ENCODE assay signal across 1 cellular context in the genomic region with DNA sequence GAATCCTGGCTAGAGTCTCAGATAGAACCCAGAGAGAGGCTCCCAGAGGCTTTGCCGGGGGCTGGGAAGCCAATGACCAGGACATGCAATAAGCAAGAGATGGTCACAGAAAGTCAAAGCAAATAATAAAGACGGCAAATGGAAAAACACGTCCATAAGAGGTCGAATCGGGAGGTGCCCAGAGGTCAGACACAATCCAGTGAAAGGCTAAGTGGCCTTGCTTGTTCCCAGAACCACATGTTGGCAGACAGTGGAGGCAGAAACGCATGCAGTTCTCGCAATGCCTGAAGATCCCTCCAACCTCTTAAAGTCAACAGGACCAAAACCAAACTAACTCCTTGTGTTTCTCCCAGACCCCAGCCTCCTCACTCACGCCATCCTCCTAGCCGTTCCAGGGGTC.
TF ChIP-seq lines count a peak whose summit lies in the region.

No MANE protein-coding gene starts in this region.

TF ChIP-seq in HepG2, 621 proteins besides CTCF, POLR2A, EP300 and RAD21 (continues in another document):
- TF ChIP-seq, protein P1, sequence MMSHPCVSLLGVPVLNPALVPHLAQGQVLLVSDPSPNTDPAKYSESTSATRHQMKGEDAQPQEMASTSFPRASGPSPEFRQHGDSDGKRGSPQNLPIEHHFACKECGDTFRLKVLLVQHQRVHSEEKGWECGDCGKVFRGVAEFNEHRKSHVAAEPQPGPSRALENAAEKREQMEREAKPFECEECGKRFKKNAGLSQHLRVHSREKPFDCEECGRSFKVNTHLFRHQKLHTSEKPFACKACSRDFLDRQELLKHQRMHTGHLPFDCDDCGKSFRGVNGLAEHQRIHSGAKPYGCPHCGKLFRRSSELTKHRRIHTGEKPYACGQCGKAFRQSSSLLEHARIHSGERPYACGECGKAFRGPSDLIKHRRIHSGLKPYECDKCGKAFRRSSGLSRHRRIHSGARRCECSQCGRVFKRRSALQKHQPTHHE (CRISPR knock-in tag; IDR thresholded peaks at IDR 0.05; ENCODE audit: borderline replicate concordance): no peak
- no peak for TF ChIP-seq ZMAT3 (CRISPR knock-in tag; conservative IDR thresholded peaks at IDR 0.05)
- 0 out of 2 replicates have a peak, but pooled peaks have one; percentile 33 for TF ChIP-seq SMAD3 (CRISPR knock-in tag; IDR thresholded peaks at IDR 0.05)
- TF ChIP-seq, protein P2, sequence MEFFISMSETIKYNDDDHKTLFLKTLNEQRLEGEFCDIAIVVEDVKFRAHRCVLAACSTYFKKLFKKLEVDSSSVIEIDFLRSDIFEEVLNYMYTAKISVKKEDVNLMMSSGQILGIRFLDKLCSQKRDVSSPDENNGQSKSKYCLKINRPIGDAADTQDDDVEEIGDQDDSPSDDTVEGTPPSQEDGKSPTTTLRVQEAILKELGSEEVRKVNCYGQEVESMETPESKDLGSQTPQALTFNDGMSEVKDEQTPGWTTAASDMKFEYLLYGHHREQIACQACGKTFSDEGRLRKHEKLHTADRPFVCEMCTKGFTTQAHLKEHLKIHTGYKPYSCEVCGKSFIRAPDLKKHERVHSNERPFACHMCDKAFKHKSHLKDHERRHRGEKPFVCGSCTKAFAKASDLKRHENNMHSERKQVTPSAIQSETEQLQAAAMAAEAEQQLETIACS (CRISPR knock-in tag; IDR thresholded peaks at IDR 0.05): 0 out of 2 replicates have a peak, but pooled peaks have one; percentile 22
- no peak for TF ChIP-seq EHMT2 (IDR thresholded peaks at IDR 0.05; ENCODE audit: borderline replicate concordance, low read depth, low read length)
- TF ChIP-seq KAT2B (IDR thresholded peaks at IDR 0.05; ENCODE audit: borderline replicate concordance, low read depth, low read length): no peak
- no peak for TF ChIP-seq IRX3 (CRISPR knock-in tag; IDR thresholded peaks at IDR 0.05; ENCODE audit: borderline replicate concordance, low read depth)
- no peak for TF ChIP-seq FIP1L1 (IDR thresholded peaks at IDR 0.05; ENCODE audit: borderline replicate concordance, insufficient read depth, low read depth, low read length)
- no peak for TF ChIP-seq XBP1 (CRISPR knock-in tag; IDR thresholded peaks at IDR 0.05)
- TF ChIP-seq, protein P3, sequence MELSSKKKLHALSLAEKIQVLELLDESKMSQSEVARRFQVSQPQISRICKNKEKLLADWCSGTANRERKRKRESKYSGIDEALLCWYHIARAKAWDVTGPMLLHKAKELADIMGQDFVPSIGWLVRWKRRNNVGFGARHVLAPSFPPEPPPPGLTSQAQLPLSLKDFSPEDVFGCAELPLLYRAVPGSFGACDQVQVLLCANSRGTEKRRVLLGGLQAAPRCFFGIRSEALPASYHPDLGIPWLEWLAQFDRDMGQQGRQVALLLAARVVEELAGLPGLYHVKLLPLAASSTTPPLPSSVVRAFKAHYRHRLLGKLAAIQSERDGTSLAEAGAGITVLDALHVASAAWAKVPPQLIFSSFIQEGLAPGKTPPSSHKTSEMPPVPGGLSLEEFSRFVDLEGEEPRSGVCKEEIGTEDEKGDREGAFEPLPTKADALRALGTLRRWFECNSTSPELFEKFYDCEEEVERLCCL (CRISPR knock-in tag; IDR thresholded peaks at IDR 0.05; ENCODE audit: borderline replicate concordance): no peak
- peak; percentile 50; the same call in 1 of the 2 replicates for TF ChIP-seq MIER3 (CRISPR knock-in tag; IDR thresholded peaks at IDR 0.05; ENCODE audit: borderline replicate concordance)
- 0 out of 2 replicates have a peak, but pooled peaks have one; percentile 28 for TF ChIP-seq HDAC1 (CRISPR knock-in tag; IDR thresholded peaks at IDR 0.05)
- no peak for TF ChIP-seq KDM1A (CRISPR knock-in tag; IDR thresholded peaks at IDR 0.05)
- no peak for TF ChIP-seq NR1H2 (CRISPR knock-in tag; IDR thresholded peaks at IDR 0.05; ENCODE audit: borderline replicate concordance, low read depth)
- TF ChIP-seq MAF1 (CRISPR knock-in tag; IDR thresholded peaks at IDR 0.05; ENCODE audit: borderline replicate concordance): no peak
- no peak for TF ChIP-seq ZBTB42 (CRISPR knock-in tag; IDR thresholded peaks at IDR 0.05)
- TF ChIP-seq ZNF7 (CRISPR knock-in tag; IDR thresholded peaks at IDR 0.05): no peak
- no peak for TF ChIP-seq ZNF572 (CRISPR knock-in tag; IDR thresholded peaks at IDR 0.05)
- TF ChIP-seq, protein P4, sequence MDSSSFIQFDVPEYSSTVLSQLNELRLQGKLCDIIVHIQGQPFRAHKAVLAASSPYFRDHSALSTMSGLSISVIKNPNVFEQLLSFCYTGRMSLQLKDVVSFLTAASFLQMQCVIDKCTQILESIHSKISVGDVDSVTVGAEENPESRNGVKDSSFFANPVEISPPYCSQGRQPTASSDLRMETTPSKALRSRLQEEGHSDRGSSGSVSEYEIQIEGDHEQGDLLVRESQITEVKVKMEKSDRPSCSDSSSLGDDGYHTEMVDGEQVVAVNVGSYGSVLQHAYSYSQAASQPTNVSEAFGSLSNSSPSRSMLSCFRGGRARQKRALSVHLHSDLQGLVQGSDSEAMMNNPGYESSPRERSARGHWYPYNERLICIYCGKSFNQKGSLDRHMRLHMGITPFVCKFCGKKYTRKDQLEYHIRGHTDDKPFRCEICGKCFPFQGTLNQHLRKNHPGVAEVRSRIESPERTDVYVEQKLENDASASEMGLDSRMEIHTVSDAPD (CRISPR knock-in tag; IDR thresholded peaks at IDR 0.05): no peak
- 0 out of 2 replicates have a peak, but pooled peaks have one; percentile 30 for TF ChIP-seq ZNF335 (CRISPR knock-in tag; IDR thresholded peaks at IDR 0.05)
- TF ChIP-seq TEAD2 (CRISPR knock-in tag; IDR thresholded peaks at IDR 0.05): no peak
- TF ChIP-seq SOX13 (IDR thresholded peaks at IDR 0.05): no peak
- TF ChIP-seq SOX13 (CRISPR knock-in tag; conservative IDR thresholded peaks at IDR 0.05 in 1 of 2, IDR thresholded peaks at IDR 0.05 in 1 of 2): peak in 1 of 2 experiments; percentile 25; a peak in 1 of 4 replicates
- no peak for TF ChIP-seq ZNF136 (CRISPR knock-in tag; IDR thresholded peaks at IDR 0.05; ENCODE audit: low read depth)
- 0 out of 2 replicates have a peak, but pooled peaks have one; percentile 22 for TF ChIP-seq FOSL2 (CRISPR knock-in tag; IDR thresholded peaks at IDR 0.05)
- TF ChIP-seq HOXA3 (CRISPR knock-in tag; IDR thresholded peaks at IDR 0.05): 0 out of 2 replicates have a peak, but pooled peaks have one; percentile 15
- no peak for TF ChIP-seq CBX1 (IDR thresholded peaks at IDR 0.05; ENCODE audit: low read depth)
- no peak for TF ChIP-seq ZNF879 (CRISPR knock-in tag; IDR thresholded peaks at IDR 0.05)
- TF ChIP-seq, protein P5, sequence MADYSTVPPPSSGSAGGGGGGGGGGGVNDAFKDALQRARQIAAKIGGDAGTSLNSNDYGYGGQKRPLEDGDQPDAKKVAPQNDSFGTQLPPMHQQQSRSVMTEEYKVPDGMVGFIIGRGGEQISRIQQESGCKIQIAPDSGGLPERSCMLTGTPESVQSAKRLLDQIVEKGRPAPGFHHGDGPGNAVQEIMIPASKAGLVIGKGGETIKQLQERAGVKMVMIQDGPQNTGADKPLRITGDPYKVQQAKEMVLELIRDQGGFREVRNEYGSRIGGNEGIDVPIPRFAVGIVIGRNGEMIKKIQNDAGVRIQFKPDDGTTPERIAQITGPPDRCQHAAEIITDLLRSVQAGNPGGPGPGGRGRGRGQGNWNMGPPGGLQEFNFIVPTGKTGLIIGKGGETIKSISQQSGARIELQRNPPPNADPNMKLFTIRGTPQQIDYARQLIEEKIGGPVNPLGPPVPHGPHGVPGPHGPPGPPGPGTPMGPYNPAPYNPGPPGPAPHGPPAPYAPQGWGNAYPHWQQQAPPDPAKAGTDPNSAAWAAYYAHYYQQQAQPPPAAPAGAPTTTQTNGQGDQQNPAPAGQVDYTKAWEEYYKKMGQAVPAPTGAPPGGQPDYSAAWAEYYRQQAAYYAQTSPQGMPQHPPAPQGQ (CRISPR knock-in tag; IDR thresholded peaks at IDR 0.05; ENCODE audit: borderline replicate concordance): no peak
- 0 out of 2 replicates have a peak, but pooled peaks have one; percentile 10 for TF ChIP-seq HNF4A (CRISPR knock-in tag; IDR thresholded peaks at IDR 0.05)
- TF ChIP-seq PCBP1 (IDR thresholded peaks at IDR 0.05; ENCODE audit: borderline replicate concordance, low read depth, low read length): no peak
- TF ChIP-seq, protein P6, sequence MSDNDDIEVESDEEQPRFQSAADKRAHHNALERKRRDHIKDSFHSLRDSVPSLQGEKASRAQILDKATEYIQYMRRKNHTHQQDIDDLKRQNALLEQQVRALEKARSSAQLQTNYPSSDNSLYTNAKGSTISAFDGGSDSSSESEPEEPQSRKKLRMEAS (IDR thresholded peaks at IDR 0.05): peak; percentile 62
- no peak for TF ChIP-seq MEIS1 (CRISPR knock-in tag; IDR thresholded peaks at IDR 0.05; ENCODE audit: borderline replicate concordance)
- TF ChIP-seq, protein P7, sequence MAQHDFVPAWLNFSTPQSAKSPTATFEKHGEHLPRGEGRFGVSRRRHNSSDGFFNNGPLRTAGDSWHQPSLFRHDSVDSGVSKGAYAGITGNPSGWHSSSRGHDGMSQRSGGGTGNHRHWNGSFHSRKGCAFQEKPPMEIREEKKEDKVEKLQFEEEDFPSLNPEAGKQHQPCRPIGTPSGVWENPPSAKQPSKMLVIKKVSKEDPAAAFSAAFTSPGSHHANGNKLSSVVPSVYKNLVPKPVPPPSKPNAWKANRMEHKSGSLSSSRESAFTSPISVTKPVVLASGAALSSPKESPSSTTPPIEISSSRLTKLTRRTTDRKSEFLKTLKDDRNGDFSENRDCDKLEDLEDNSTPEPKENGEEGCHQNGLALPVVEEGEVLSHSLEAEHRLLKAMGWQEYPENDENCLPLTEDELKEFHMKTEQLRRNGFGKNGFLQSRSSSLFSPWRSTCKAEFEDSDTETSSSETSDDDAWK (CRISPR knock-in tag; IDR thresholded peaks at IDR 0.05): no peak
- TF ChIP-seq SIN3A (IDR thresholded peaks at IDR 0.05; ENCODE audit: borderline replicate concordance, low read depth, low read length): 0 out of 2 replicates have a peak, but pooled peaks have one; percentile 39
- TF ChIP-seq ZNF614 (CRISPR knock-in tag; IDR thresholded peaks at IDR 0.05; ENCODE audit: borderline replicate concordance): no peak
- TF ChIP-seq ZSCAN31 (CRISPR knock-in tag; IDR thresholded peaks at IDR 0.05; ENCODE audit: low read depth): 0 out of 2 replicates have a peak, but pooled peaks have one; percentile 32
- TF ChIP-seq TEAD3 (CRISPR knock-in tag; optimal IDR thresholded peaks at IDR 0.05; ENCODE audit: borderline replicate concordance): peak; percentile 13
- TF ChIP-seq ZNF616 (CRISPR knock-in tag; IDR thresholded peaks at IDR 0.05; ENCODE audit: low read depth): no peak
- TF ChIP-seq ZNF367 (CRISPR knock-in tag; IDR thresholded peaks at IDR 0.05; ENCODE audit: borderline replicate concordance): no peak
- TF ChIP-seq, protein P8, sequence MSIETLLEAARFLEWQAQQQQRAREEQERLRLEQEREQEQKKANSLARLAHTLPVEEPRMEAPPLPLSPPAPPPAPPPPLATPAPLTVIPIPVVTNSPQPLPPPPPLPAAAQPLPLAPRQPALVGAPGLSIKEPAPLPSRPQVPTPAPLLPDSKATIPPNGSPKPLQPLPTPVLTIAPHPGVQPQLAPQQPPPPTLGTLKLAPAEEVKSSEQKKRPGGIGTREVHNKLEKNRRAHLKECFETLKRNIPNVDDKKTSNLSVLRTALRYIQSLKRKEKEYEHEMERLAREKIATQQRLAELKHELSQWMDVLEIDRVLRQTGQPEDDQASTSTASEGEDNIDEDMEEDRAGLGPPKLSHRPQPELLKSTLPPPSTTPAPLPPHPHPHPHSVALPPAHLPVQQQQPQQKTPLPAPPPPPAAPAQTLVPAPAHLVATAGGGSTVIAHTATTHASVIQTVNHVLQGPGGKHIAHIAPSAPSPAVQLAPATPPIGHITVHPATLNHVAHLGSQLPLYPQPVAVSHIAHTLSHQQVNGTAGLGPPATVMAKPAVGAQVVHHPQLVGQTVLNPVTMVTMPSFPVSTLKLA (IDR thresholded peaks at IDR 0.05): no peak
- TF ChIP-seq IRF2 (CRISPR knock-in tag; IDR thresholded peaks at IDR 0.05): no peak
- TF ChIP-seq FOXC1 (CRISPR knock-in tag; IDR thresholded peaks at IDR 0.05; ENCODE audit: borderline replicate concordance): no peak
- TF ChIP-seq, protein P9, sequence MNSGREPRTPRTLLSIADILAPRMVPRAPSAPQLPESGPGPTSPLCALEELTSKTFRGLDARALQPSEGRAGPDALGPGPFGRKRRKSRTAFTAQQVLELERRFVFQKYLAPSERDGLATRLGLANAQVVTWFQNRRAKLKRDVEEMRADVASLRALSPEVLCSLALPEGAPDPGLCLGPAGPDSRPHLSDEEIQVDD (CRISPR knock-in tag; IDR thresholded peaks at IDR 0.05; ENCODE audit: borderline replicate concordance): no peak
- TF ChIP-seq SALL1 (CRISPR knock-in tag; IDR thresholded peaks at IDR 0.05): peak; percentile 42; the same call in 1 of the 2 replicates
- TF ChIP-seq, protein P10, sequence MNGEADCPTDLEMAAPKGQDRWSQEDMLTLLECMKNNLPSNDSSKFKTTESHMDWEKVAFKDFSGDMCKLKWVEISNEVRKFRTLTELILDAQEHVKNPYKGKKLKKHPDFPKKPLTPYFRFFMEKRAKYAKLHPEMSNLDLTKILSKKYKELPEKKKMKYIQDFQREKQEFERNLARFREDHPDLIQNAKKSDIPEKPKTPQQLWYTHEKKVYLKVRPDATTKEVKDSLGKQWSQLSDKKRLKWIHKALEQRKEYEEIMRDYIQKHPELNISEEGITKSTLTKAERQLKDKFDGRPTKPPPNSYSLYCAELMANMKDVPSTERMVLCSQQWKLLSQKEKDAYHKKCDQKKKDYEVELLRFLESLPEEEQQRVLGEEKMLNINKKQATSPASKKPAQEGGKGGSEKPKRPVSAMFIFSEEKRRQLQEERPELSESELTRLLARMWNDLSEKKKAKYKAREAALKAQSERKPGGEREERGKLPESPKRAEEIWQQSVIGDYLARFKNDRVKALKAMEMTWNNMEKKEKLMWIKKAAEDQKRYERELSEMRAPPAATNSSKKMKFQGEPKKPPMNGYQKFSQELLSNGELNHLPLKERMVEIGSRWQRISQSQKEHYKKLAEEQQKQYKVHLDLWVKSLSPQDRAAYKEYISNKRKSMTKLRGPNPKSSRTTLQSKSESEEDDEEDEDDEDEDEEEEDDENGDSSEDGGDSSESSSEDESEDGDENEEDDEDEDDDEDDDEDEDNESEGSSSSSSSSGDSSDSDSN (CRISPR knock-in tag; IDR thresholded peaks at IDR 0.05): no peak
- no peak for TF ChIP-seq ZNF577 (CRISPR knock-in tag; IDR thresholded peaks at IDR 0.05; ENCODE audit: borderline replicate concordance, low read depth)
